In genomic region chr5:68033029-68033428, GRCh38 we compare ENCODE assay signal across 16 cellular contexts.
"Had no signal": no experiment of that assay in that cellular context is flagged by ENCODE, and none has a peak within 500 bp of the region (broad histone marks: within the 10 kb centered on the region; RNA-seq: fewer than 3 reads in every experiment).

No MANE protein-coding gene starts in this region.

- H3K36me3 Mint-ChIP-seq: memory B cell had no signal

- H3K9me3 Mint-ChIP-seq: activated B cell treated with CpG ODN at 0.5 μM for 24 hours; activated CD4-positive, alpha-beta T cell treated with anti-CD3 and anti-CD28 coated beads, Interleukin-2, amount 10 ng/mL, durations not matched to agents 24 days and 14 days; activated naive CD8-positive, alpha-beta T cell treated with anti-CD3 and anti-CD28 coated beads, Interleukin-2, amount 50 U/mL, for 24 hours; memory B cell had no signal

- H3K4me3 ChIP-seq: pancreas, testis had no signal

- H3K27ac Mint-ChIP-seq: activated B cell treated with CpG ODN at 0.5 μM for 24 hours; activated CD4-positive, alpha-beta T cell treated with anti-CD3 and anti-CD28 coated beads, Interleukin-2, amount 10 ng/mL, durations not matched to agents 24 days and 14 days; activated naive CD8-positive, alpha-beta T cell treated with anti-CD3 and anti-CD28 coated beads, Interleukin-2, amount 50 U/mL, for 24 hours; memory B cell; nephron progenitor cell had no signal

- H3K4me1 Mint-ChIP-seq: activated B cell treated with CpG ODN at 0.5 μM for 24 hours; activated CD4-positive, alpha-beta T cell treated with anti-CD3 and anti-CD28 coated beads, Interleukin-2, amount 10 ng/mL, durations not matched to agents 24 days and 14 days; activated naive CD8-positive, alpha-beta T cell treated with anti-CD3 and anti-CD28 coated beads, Interleukin-2, amount 50 U/mL, for 24 hours; memory B cell; nephron progenitor cell had no signal

- H3K9me3 ChIP-seq: pancreas, testis had no signal

- H3K4me3 Mint-ChIP-seq: activated B cell treated with CpG ODN at 0.5 μM for 24 hours; activated CD4-positive, alpha-beta T cell treated with anti-CD3 and anti-CD28 coated beads, Interleukin-2, amount 10 ng/mL, durations not matched to agents 24 days and 14 days; activated naive CD8-positive, alpha-beta T cell treated with anti-CD3 and anti-CD28 coated beads, Interleukin-2, amount 50 U/mL, for 24 hours; memory B cell; nephron progenitor cell had no signal

- H3K27me3 ChIP-seq: pancreas, testis had no signal

- DNase-seq: activated B cell treated with CpG ODN at 0.5 μM for 24 hours; activated CD4-positive, alpha-beta T cell treated with anti-CD3 and anti-CD28 coated beads, Interleukin-2, amount 10 ng/mL, durations not matched to agents 24 days and 14 days; activated naive CD4-positive, alpha-beta T cell treated with Interleukin-2 at 50 U/mL for 16 hours; activated naive CD8-positive, alpha-beta T cell treated with anti-CD3 and anti-CD28 coated beads, Interleukin-2, amount 50 U/mL, for 24 hours; central memory CD4-positive, alpha-beta T cell; cortex of kidney; effector CD8-positive, alpha-beta T cell; hippocampal formation; left colon; nephron progenitor cell; pancreas; stimulated activated CD4-positive, alpha-beta T cell treated with anti-CD3 and anti-CD28 coated beads, Interleukin-4, amount 100 ng/mL, for 1 hour; stimulated activated CD8-positive, alpha-beta memory T cell treated with anti-CD3 and anti-CD28 coated beads, Interleukin-4, amount 100 ng/mL, for 48 hours; stimulated activated naive CD8-positive, alpha-beta T cell treated with anti-CD3 and anti-CD28 coated beads, Interleukin-15, Interleukin-2, amounts not matched to agents 100 U/mL and 50 U/mL, for 24 hours; testis had no signal

- H3K36me3 ChIP-seq: pancreas had no signal

- H3K27me3 Mint-ChIP-seq: activated B cell treated with CpG ODN at 0.5 μM for 24 hours, memory B cell had no signal
